In the genomic region with DNA sequence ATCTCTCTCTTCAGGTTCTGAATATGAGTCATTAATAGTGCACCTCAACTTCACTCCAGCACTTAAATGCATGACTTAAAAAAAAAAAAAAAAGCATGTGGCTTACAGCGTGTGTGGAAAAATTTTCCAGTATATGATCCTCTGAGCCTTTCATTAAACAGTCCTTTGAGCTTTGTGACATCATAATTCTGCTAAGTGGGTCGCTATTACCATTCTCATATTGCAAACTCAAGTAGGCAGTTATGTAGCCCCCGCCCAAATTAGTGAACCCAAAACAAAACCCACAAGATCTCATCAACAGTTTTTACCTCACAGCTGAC, we compare ENCODE assay signal across 8 cellular contexts. TPM values are rescaled to one million over a fixed set of nuclear protein-coding genes. Genes with fewer than 3 reads are reported as not detected.
DNase-seq lines count a peak whose midpoint lies in the region; ATAC-seq lines count a peak whose summit lies in the region.

No MANE protein-coding gene starts in this region.

- POLR2A ChIA-PET in activated CD4-positive, alpha-beta memory T cell treated with anti-CD3 and anti-CD28 coated beads for 36 hours (lab: Charles Lee), result interaction anchor here (0.6 kb wide), 2 partner anchors 17 to 123 kb away, joined by 3 to 6 read pairs; no protein-coding TSS in a partner anchor

- CTCF ChIA-PET in activated CD4-positive, alpha-beta memory T cell treated with anti-CD3 and anti-CD28 coated beads for 36 hours (lab: Charles Lee), result interaction anchor here (2.0 kb wide), 1 partner anchor 23 kb away, joined by 6 read pairs; no protein-coding TSS in a partner anchor

- H3K9ac ChIP-seq in iPS-18a (ENCODE audit: low read length), result peak overlapping the region; percentile 80
- H3K9ac ChIP-seq in stomach smooth muscle (ENCODE audit: low read length in 2 of 2), result peak overlapping the region; percentile 90 to 92

- H3K27me3 Mint-ChIP-seq in activated CD4-positive, alpha-beta memory T cell treated with anti-CD3 and anti-CD28 coated beads for 36 hours, result peaks cover 11% of the 10 kb centered on the region

- H3K4me3 Mint-ChIP-seq in activated CD4-positive, alpha-beta memory T cell treated with anti-CD3 and anti-CD28 coated beads for 36 hours, result peak overlapping the region; percentile 83

- peak overlapping the region; percentile 77 for H3K4me3 ChIP-seq in iPS-18a (ENCODE audit: low read length)
- peak overlapping the region; percentile 90 to 96 for H3K4me3 ChIP-seq in stomach smooth muscle (ENCODE audit: low read length in 2 of 2)

- H3K4me1 ChIP-seq in iPS-18a (ENCODE audit: control insufficient read depth, low read depth, low read length) (peaks cover 15% of the 10 kb centered on the region), stomach smooth muscle (ENCODE audit: control insufficient read depth, insufficient read depth, low read length) (peaks cover 10% of the 10 kb centered on the region)

- peak overlapping the region; percentile 81 for H3K27ac ChIP-seq in iPS-18a (ENCODE audit: low read length)
- H3K27ac ChIP-seq in stomach smooth muscle (ENCODE audit: low read length), result peak overlapping the region; percentile 82

- H3K27ac Mint-ChIP-seq in activated CD4-positive, alpha-beta memory T cell treated with anti-CD3 and anti-CD28 coated beads for 36 hours, result peak overlapping the region; percentile 88

- H3K27me3 ChIP-seq in iPS-18a (ENCODE audit: control insufficient read depth, insufficient read depth, low read length) (no peaks in the 10 kb centered on the region), stomach smooth muscle (ENCODE audit: control insufficient read depth in 1 of 2, insufficient read depth in 2 of 2, low read length in 2 of 2) (peaks cover 0 to 5% of the 10 kb centered on the region in 2 donors)

- intact Hi-C loops in activated CD4-positive, alpha-beta memory T cell treated with anti-CD3 and anti-CD28 coated beads for 36 hours (cut with micrococcal nuclease), result loop anchor here (2.0 to 5.0 kb wide), 3 partner anchors 196 to 609 kb away; a partner anchor contains a TSS

- H3K9me3 ChIP-seq in iPS-18a (ENCODE audit: control insufficient read depth, low read depth, low read length), result no peaks in the 10 kb centered on the region
- H3K9me3 ChIP-seq in stomach smooth muscle (ENCODE audit: control insufficient read depth in 2 of 2, low read length in 2 of 2), result no peaks in the 10 kb centered on the region

- peaks cover 42% of the 10 kb centered on the region for H3K36me3 Mint-ChIP-seq in activated CD4-positive, alpha-beta memory T cell treated with anti-CD3 and anti-CD28 coated beads for 36 hours

- no peak for ATAC-seq in HG03175 (IDR thresholded peaks at IDR 0.05; ENCODE audit: unreplicated experiment)

- H3K9me3 Mint-ChIP-seq in activated CD4-positive, alpha-beta memory T cell treated with anti-CD3 and anti-CD28 coated beads for 36 hours, result peaks cover 19% of the 10 kb centered on the region

- H3K36me3 ChIP-seq in iPS-18a (ENCODE audit: control insufficient read depth, low read depth, low read length), result peaks cover 27% of the 10 kb centered on the region
- peaks cover 10 to 17% of the 10 kb centered on the region in 2 donors for H3K36me3 ChIP-seq in stomach smooth muscle (ENCODE audit: control insufficient read depth in 2 of 2, insufficient read depth in 2 of 2, low read length in 2 of 2)

- DNase-seq in NCI-H510A treated with DMSO at 0.1 percent for 48 hours (lab: John Stamatoyannopoulos, UW) (peak; percentile 30), NCI-H510A (lab: John Stamatoyannopoulos, UW) (no peak), NK-92 (lab: John Stamatoyannopoulos, UW; ENCODE audit: unreplicated experiment) (no peak), NCI-H69 (lab: John Stamatoyannopoulos, UW) (no peak)
- DNase-seq in activated CD4-positive, alpha-beta memory T cell treated with anti-CD3 and anti-CD28 coated beads for 36 hours, result no peak

- peaks cover 16% of the 10 kb centered on the region for H3K4me1 Mint-ChIP-seq in activated CD4-positive, alpha-beta memory T cell treated with anti-CD3 and anti-CD28 coated beads for 36 hours (ENCODE audit: low read depth)

RNA-seq across cellular contexts. Expression of a gene that starts 0.7 kb away (rescaled TPM):
- total RNA-seq in activated CD4-positive, alpha-beta memory T cell treated with anti-CD3 and anti-CD28 coated beads for 36 hours, result 10 to 100 TPM; 18.1 to 19.8 TPM

RNA-seq across cellular contexts. Expression of a gene that starts 58.0 kb away (rescaled TPM):
- not detected for total RNA-seq in activated CD4-positive, alpha-beta memory T cell treated with anti-CD3 and anti-CD28 coated beads for 36 hours
